32 cellular contexts compared by ENCODE assay signal in the genomic region with DNA sequence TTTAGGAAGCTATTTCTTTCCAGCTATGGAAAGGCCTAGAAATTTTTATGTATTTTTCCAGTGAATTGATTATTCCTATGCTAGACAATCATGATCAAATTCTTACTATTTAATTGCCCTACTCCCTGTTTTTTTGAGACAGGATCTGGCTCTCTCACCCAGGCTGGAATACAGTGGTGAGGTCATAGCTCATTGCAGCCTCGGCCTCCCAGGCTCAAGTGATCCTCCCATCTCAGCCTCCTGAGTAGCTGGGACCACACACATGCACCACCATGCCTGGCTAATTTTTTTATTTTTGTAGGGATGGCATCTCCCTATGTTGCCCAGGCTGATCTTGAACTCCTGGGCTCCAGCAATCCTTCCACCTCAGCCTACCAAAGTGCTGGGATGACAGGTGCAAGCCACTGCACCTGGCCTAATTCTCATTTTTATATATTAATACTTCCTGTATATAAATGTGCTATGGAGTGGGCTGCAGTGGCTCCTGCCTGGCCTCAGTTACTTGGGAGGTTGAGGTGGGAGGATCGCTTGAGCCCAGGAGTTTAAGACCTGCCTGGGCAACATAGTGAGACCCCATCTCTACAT.
"Had no signal": no experiment of that assay in that cellular context is flagged by ENCODE, and none has a peak within 500 bp of the region (broad histone marks: within the 10 kb centered on the region; RNA-seq: fewer than 3 reads in every experiment).

No MANE protein-coding gene starts in this region.

- H3K4me1 Mint-ChIP-seq: activated CD4-positive, alpha-beta T cell treated with anti-CD3 and anti-CD28 coated beads for 36 hours; activated T-helper 17 cell treated with anti-CD3 and anti-CD28 coated beads, Interleukin-2, amount 50 U/mL, for 72 hours; T-helper 17 cell had no signal

- H3K4me3 ChIP-seq: adrenal gland, body of pancreas, esophagus squamous epithelium, gastroesophageal sphincter, heart right ventricle, hepatocyte had no signal

- H2AFZ ChIP-seq: hepatocyte had no signal

- H3K9me3 Mint-ChIP-seq: activated CD4-positive, alpha-beta memory T cell treated with anti-CD3 and anti-CD28 coated beads for 36 hours; activated CD4-positive, alpha-beta T cell treated with anti-CD3 and anti-CD28 coated beads, Interleukin-2, amount 10 ng/mL, durations not matched to agents 24 days and 14 days; activated T-cell treated with anti-CD3 and anti-CD28 coated beads, Interleukin-2, amount 50 U/mL, for 4 hours; activated T-helper 17 cell treated with anti-CD3 and anti-CD28 coated beads, Interleukin-2, amount 50 U/mL, for 72 hours; effector memory CD8-positive, alpha-beta T cell; T-helper 2 cell treated with Interferon-gamma antibody and Interleukin-4, amounts not matched to agents 5 μg/mL and 100 μg/mL, for 36 hours had no signal

- H3K27ac ChIP-seq: adrenal gland, body of pancreas, epithelial cell of prostate, esophagus squamous epithelium, gastroesophageal sphincter, heart right ventricle, hepatocyte had no signal

- H3K36me3 ChIP-seq: adrenal gland, esophagus squamous epithelium, gastroesophageal sphincter, heart right ventricle had no signal

- H3K79me2 ChIP-seq: hepatocyte had no signal

- H3K27me3 ChIP-seq: adrenal gland, body of pancreas, esophagus squamous epithelium, gastroesophageal sphincter, heart right ventricle, hepatocyte had no signal

- H3K9me3 ChIP-seq: adrenal gland, body of pancreas, esophagus squamous epithelium, gastroesophageal sphincter, heart right ventricle had no signal

- H3K36me3 Mint-ChIP-seq: activated CD4-positive, alpha-beta memory T cell treated with anti-CD3 and anti-CD28 coated beads for 36 hours; activated naive CD8-positive, alpha-beta T cell had no signal

- H3K4me2 ChIP-seq: hepatocyte had no signal

- H3K27me3 Mint-ChIP-seq: activated CD4-positive, alpha-beta memory T cell treated with anti-CD3 and anti-CD28 coated beads for 36 hours; activated CD4-positive, alpha-beta T cell treated with anti-CD3 and anti-CD28 coated beads for 36 hours; activated CD4-positive, alpha-beta T cell treated with anti-CD3 and anti-CD28 coated beads, Interleukin-2, amount 10 ng/mL, durations not matched to agents 24 days and 14 days; activated naive CD8-positive, alpha-beta T cell; activated T-helper 17 cell treated with anti-CD3 and anti-CD28 coated beads, Interleukin-2, amount 50 U/mL, for 72 hours; effector memory CD8-positive, alpha-beta T cell; T-helper 17 cell had no signal

- DNase-seq: activated CD4-positive, alpha-beta memory T cell treated with anti-CD3 and anti-CD28 coated beads for 36 hours; activated CD4-positive, alpha-beta T cell treated with anti-CD3 and anti-CD28 coated beads for 36 hours; activated CD4-positive, alpha-beta T cell treated with anti-CD3 and anti-CD28 coated beads, Interleukin-2, amount 10 ng/mL, durations not matched to agents 24 days and 14 days; activated CD4-positive, CD25-positive, alpha-beta regulatory T cell; activated CD4-positive, CD25-positive, alpha-beta regulatory T cell treated with anti-CD3 and anti-CD28 coated beads, Interleukin-2, amount 50 U/mL, for 72 hours; activated CD8-positive, alpha-beta T cell treated with anti-CD3 and anti-CD28 coated beads, Interleukin-2, amount 10 ng/mL, durations not matched to agents 7 days and 5 days; activated effector memory CD4-positive, alpha-beta T cell treated with Interleukin-2 at 50 U/mL for 16 hours; activated gamma-delta T cell treated with Interleukin-2 at 50 U/mL for 16 hours; activated naive CD4-positive, alpha-beta T cell treated with anti-CD3 and anti-CD28 coated beads, Interleukin-2, amount 50 U/mL, for 16 hours; activated naive CD4-positive, alpha-beta T cell treated with Interleukin-2 at 50 U/mL for 16 hours; activated T-cell treated with anti-CD3 and anti-CD28 coated beads, Interleukin-2, amount 50 U/mL, for 4 hours; amygdala; aorta; body of pancreas; caudate nucleus; dermis blood vessel endothelial cell; effector CD4-positive, alpha-beta T cell; effector memory CD8-positive, alpha-beta T cell; esophagus squamous epithelium; foreskin melanocyte; heart right ventricle; T-helper 1 cell; T-helper 17 cell; T1000 had no signal

- FAIRE-seq: colon had no signal

- H3K4me3 Mint-ChIP-seq: activated CD4-positive, alpha-beta memory T cell treated with anti-CD3 and anti-CD28 coated beads for 36 hours; activated CD4-positive, alpha-beta T cell treated with anti-CD3 and anti-CD28 coated beads for 36 hours; activated CD4-positive, alpha-beta T cell treated with anti-CD3 and anti-CD28 coated beads, Interleukin-2, amount 10 ng/mL, durations not matched to agents 24 days and 14 days; activated CD8-positive, alpha-beta T cell treated with anti-CD3 and anti-CD28 coated beads, Interleukin-2, amount 10 ng/mL, durations not matched to agents 7 days and 5 days; activated naive CD8-positive, alpha-beta T cell; activated T-cell treated with anti-CD3 and anti-CD28 coated beads, Interleukin-2, amount 50 U/mL, for 4 hours; activated T-helper 17 cell treated with anti-CD3 and anti-CD28 coated beads, Interleukin-2, amount 50 U/mL, for 72 hours; effector memory CD8-positive, alpha-beta T cell; T-helper 17 cell; T-helper 2 cell treated with Interferon-gamma antibody and Interleukin-4, amounts not matched to agents 5 μg/mL and 100 μg/mL, for 36 hours had no signal

- ATAC-seq: activated T-cell treated with anti-CD3 and anti-CD28 coated beads, Interleukin-2, amount 50 U/mL, for 4 hours; activated T-helper 17 cell treated with anti-CD3 and anti-CD28 coated beads, Interleukin-2, amount 50 U/mL, for 72 hours; body of pancreas; effector memory CD8-positive, alpha-beta T cell; gastroesophageal sphincter; heart right ventricle; T-helper 17 cell had no signal

- H3K27ac Mint-ChIP-seq: activated CD4-positive, alpha-beta memory T cell treated with anti-CD3 and anti-CD28 coated beads for 36 hours; activated CD4-positive, alpha-beta T cell treated with anti-CD3 and anti-CD28 coated beads for 36 hours; activated CD4-positive, alpha-beta T cell treated with anti-CD3 and anti-CD28 coated beads, Interleukin-2, amount 10 ng/mL, durations not matched to agents 24 days and 14 days; activated CD8-positive, alpha-beta T cell treated with anti-CD3 and anti-CD28 coated beads, Interleukin-2, amount 10 ng/mL, durations not matched to agents 7 days and 5 days; activated naive CD8-positive, alpha-beta T cell; activated T-helper 17 cell treated with anti-CD3 and anti-CD28 coated beads, Interleukin-2, amount 50 U/mL, for 72 hours; T-helper 17 cell; T-helper 2 cell treated with Interferon-gamma antibody and Interleukin-4, amounts not matched to agents 5 μg/mL and 100 μg/mL, for 36 hours had no signal
